Comparison of ENCODE assay signal across 13 cellular contexts in genomic region chr19:6402834-6403608, GRCh38. TPM values are rescaled to one million over a fixed set of nuclear protein-coding genes. Genes with fewer than 3 reads are reported as not detected.
DNase-seq lines count a peak whose midpoint lies in the region; ATAC-seq lines count a peak whose summit lies in the region.
"Had no signal": no experiment of that assay in that cellular context is flagged by ENCODE, and none has a peak within 500 bp of the region (broad histone marks: within the 10 kb centered on the region; RNA-seq: fewer than 3 reads in every experiment).

No MANE protein-coding gene starts in this region.

- no peak overlapping the region for H2BK120ac ChIP-seq in mesenchymal stem cell (ENCODE audit: low read depth, low read length)

- H3K14ac ChIP-seq in mesenchymal stem cell (ENCODE audit: low read length in 2 of 2), result no peak overlapping the region

- no peak overlapping the region for H2BK5ac ChIP-seq in mesenchymal stem cell (ENCODE audit: low read depth, low read length, poor library complexity, severe bottlenecking)

- H3K23ac ChIP-seq in mesenchymal stem cell (ENCODE audit: low read length in 2 of 2), result no peak overlapping the region

- no peak for ATAC-seq in HG02759 (IDR thresholded peaks at IDR 0.05; ENCODE audit: unreplicated experiment)
- ATAC-seq: PC-3 had no signal

- no peaks in the 10 kb centered on the region for H3K79me1 ChIP-seq in mesenchymal stem cell (replicated peaks; ENCODE audit: low read length, poor library complexity, severe bottlenecking)

- no peak overlapping the region for H3K4ac ChIP-seq in mesenchymal stem cell (ENCODE audit: low read depth in 1 of 2, low read length in 2 of 2)

- H2BK12ac ChIP-seq in mesenchymal stem cell (ENCODE audit: low read length in 2 of 2), result no peak overlapping the region

- no peak overlapping the region for H3K4me2 ChIP-seq in mesenchymal stem cell (ENCODE audit: low read length, poor library complexity, severe bottlenecking)

- H3K9me3 ChIP-seq in mesenchymal stem cell (ENCODE audit: control insufficient read depth, low read length), result no peaks in the 10 kb centered on the region
- H3K9me3 ChIP-seq: MG63 had no signal

- H4K91ac ChIP-seq in mesenchymal stem cell (ENCODE audit: low read length), result no peak overlapping the region

- H2AFZ ChIP-seq in mesenchymal stem cell (ENCODE audit: low read depth, low read length), result no peak overlapping the region

- H3K27me3 ChIP-seq in mesenchymal stem cell (ENCODE audit: control insufficient read depth in 1 of 2, insufficient read depth in 1 of 2, low read length in 2 of 2), result no peaks in the 10 kb centered on the region
- H3K27me3 ChIP-seq: MG63 had no signal

- no peak overlapping the region for H2AK5ac ChIP-seq in mesenchymal stem cell (ENCODE audit: low read length, severe bottlenecking)

- H3K4me1 ChIP-seq in mesenchymal stem cell (ENCODE audit: control insufficient read depth, insufficient read depth, low read depth, low read length), result no peaks in the 10 kb centered on the region

- no peak overlapping the region for H2BK15ac ChIP-seq in mesenchymal stem cell (ENCODE audit: low read depth, poor library complexity, severe bottlenecking)

- 79% methylated on average over 23 of the region's 23 CpGs for WGBS in mesenchymal stem cell

- no peak overlapping the region for H3K4me3 ChIP-seq in mesenchymal stem cell (ENCODE audit: insufficient read depth in 1 of 2, low read depth in 1 of 2, low read length in 2 of 2)
- H3K4me3 ChIP-seq: MG63 had no signal

- peak; percentile 65 for DNase-seq in DMS53 (lab: John Stamatoyannopoulos, UW)
- no peak for DNase-seq in DMS53 treated with DMSO at 0.1 percent for 48 hours (lab: John Stamatoyannopoulos, UW; ENCODE audit: unreplicated experiment)
- peak; percentile 86 for DNase-seq in dermis blood vessel endothelial cell
- no peak for DNase-seq in mesenchymal stem cell
- DNase-seq in superior temporal gyrus (ENCODE audit: extremely low spot score), result peak; percentile 86
- no peak for DNase-seq in stimulated activated CD4-positive, alpha-beta T cell treated with anti-CD3 and anti-CD28 coated beads, Interleukin-2, amount 100 ng/mL, for 48 hours
- DNase-seq in NCI-H2029 (lab: John Stamatoyannopoulos, UW), result no peak
- DNase-seq: activated B cell treated with CpG ODN at 0.5 μM for 24 hours; activated naive CD8-positive, alpha-beta T cell treated with anti-CD3 and anti-CD28 coated beads for 36 hours; MG63; PC-3; stimulated activated CD4-positive, alpha-beta T cell treated with anti-CD3 and anti-CD28 coated beads, Interleukin-15, amount 100 ng/mL, for 24 hours had no signal

- H3K9ac ChIP-seq in mesenchymal stem cell (ENCODE audit: low read length), result peak overlapping the region; percentile 43

- no peak overlapping the region for H4K8ac ChIP-seq in mesenchymal stem cell (ENCODE audit: low read length)

- no peak overlapping the region for H3K18ac ChIP-seq in mesenchymal stem cell (ENCODE audit: low read depth in 1 of 2, low read length in 2 of 2)

- H3K27ac ChIP-seq in mesenchymal stem cell (ENCODE audit: low read length, poor library complexity, severe bottlenecking), result no peak overlapping the region

- H3K36me3 ChIP-seq in mesenchymal stem cell (ENCODE audit: control insufficient read depth in 1 of 2, insufficient read depth in 2 of 2, low read depth in 1 of 2, low read length in 2 of 2), result no peaks in the 10 kb centered on the region
- H3K36me3 ChIP-seq: MG63 had no signal

RNA-seq across cellular contexts. Expression of gene GTF2F1, which starts 10.1 kb away (rescaled TPM):
- total RNA-seq in dermis blood vessel endothelial cell, result 41.4 and 74.5 TPM in 2 replicates
- 85.8 TPM for polyA plus RNA-seq in mesenchymal stem cell (2013, experiment 1 of 2)
- 77.3 TPM for polyA plus RNA-seq in mesenchymal stem cell (2013, experiment 2 of 2)

RNA-seq across cellular contexts. Expression of gene KHSRP, which starts 21.6 kb away (rescaled TPM):
- 78.3 and 238 TPM in 2 replicates for total RNA-seq in dermis blood vessel endothelial cell
- polyA plus RNA-seq in mesenchymal stem cell (2013, experiment 1 of 2), result 172 TPM
- polyA plus RNA-seq in mesenchymal stem cell (2013, experiment 2 of 2), result 175 TPM

RNA-seq across cellular contexts. Expression of gene PSPN, which starts 27.3 kb away (rescaled TPM):
- total RNA-seq in dermis blood vessel endothelial cell, result 0.85 and 1.1 TPM in 2 replicates
- polyA plus RNA-seq in mesenchymal stem cell (2013, experiment 1 of 2), result 0.97 TPM
- 0.82 TPM for polyA plus RNA-seq in mesenchymal stem cell (2013, experiment 2 of 2)

RNA-seq across cellular contexts. Expression of gene ALKBH7, which starts 30.4 kb away (rescaled TPM):
- total RNA-seq in dermis blood vessel endothelial cell, result 24.4 and 59.2 TPM in 2 replicates
- polyA plus RNA-seq in mesenchymal stem cell (2013, experiment 1 of 2), result 46.0 TPM
- 44.8 TPM for polyA plus RNA-seq in mesenchymal stem cell (2013, experiment 2 of 2)

RNA-seq across cellular contexts. Expression of gene SLC25A41, which starts 30.5 kb away (rescaled TPM):
- 0.05 TPM in 1 of 2 replicates, not detected in the other for total RNA-seq in dermis blood vessel endothelial cell
- 0.04 TPM for polyA plus RNA-seq in mesenchymal stem cell (2013, experiment 1 of 2)
- polyA plus RNA-seq in mesenchymal stem cell (2013, experiment 2 of 2), result 0.11 TPM

Comparison
In these comparisons a context has a peak if more than half of its experiments do, and no peak if none do; other contexts are left out.
1. DNase-seq: peak in DMS53 (single experiment), dermis blood vessel endothelial cell (single experiment) and superior temporal gyrus (single experiment); none in DMS53 treated with DMSO at 0.1 percent for 48 hours (single experiment), mesenchymal stem cell (single experiment), stimulated activated CD4-positive, alpha-beta T cell treated with anti-CD3 and anti-CD28 coated beads, Interleukin-2, amount 100 ng/mL, for 48 hours (0 of 2) and NCI-H2029 (single experiment).